14 cellular contexts compared by ENCODE assay signal in genomic region chr10:47339759-47340612, GRCh38. TPM values are rescaled to one million over a fixed set of nuclear protein-coding genes. Genes with fewer than 3 reads are reported as not detected.
DNase-seq lines count a peak whose midpoint lies in the region; ATAC-seq and TF ChIP-seq lines count a peak whose summit lies in the region.
"Had no signal": no experiment of that assay in that cellular context is flagged by ENCODE, and none has a peak within 500 bp of the region (broad histone marks: within the 10 kb centered on the region; RNA-seq: fewer than 3 reads in every experiment).

No MANE protein-coding gene starts in this region.

- no peaks in the 10 kb centered on the region for H3K4me1 Mint-ChIP-seq in type B pancreatic cell (ENCODE audit: unreplicated experiment)
- H3K4me1 Mint-ChIP-seq: activated naive CD8-positive, alpha-beta T cell treated with anti-CD3 and anti-CD28 coated beads, Interleukin-2, amount 10 ng/mL, durations not matched to agents 7 days and 5 days had no signal

- H3K4me3 Mint-ChIP-seq in type B pancreatic cell, result no peak overlapping the region
- H3K4me3 Mint-ChIP-seq: activated naive CD8-positive, alpha-beta T cell treated with anti-CD3 and anti-CD28 coated beads, Interleukin-2, amount 10 ng/mL, durations not matched to agents 7 days and 5 days; naive thymus-derived CD8-positive, alpha-beta T cell had no signal

- intact Hi-C loops in Right ventricle myocardium inferior (cut with DNase I), result no loop called here
- intact Hi-C loops in heart left ventricle (cut with DNase I), result loop anchor here in 1 of 10 donors (5.0 kb wide), 1 partner anchor 53 kb away; no protein-coding TSS in a partner anchor
- intact Hi-C loops in body of pancreas (cut with DNase I), result no loop called here

- no peak for ATAC-seq in Right ventricle myocardium inferior
- no peak for ATAC-seq in heart left ventricle
- ATAC-seq in body of pancreas, result peak; percentile 12

- H3K9me3 ChIP-seq in heart left ventricle (no peaks in the 10 kb centered on the region), body of pancreas (no peaks in the 10 kb centered on the region)
- H3K9me3 ChIP-seq: testis had no signal

- TF ChIP-seq POLR2A in heart left ventricle (IDR thresholded peaks at IDR 0.05) (no peak), body of pancreas (IDR thresholded peaks at IDR 0.05) (no peak)

- H3K27me3 ChIP-seq in heart left ventricle (peaks cover 0 to 3% (median 0%) of the 10 kb centered on the region in 9 donors), body of pancreas (no peaks in the 10 kb centered on the region)
- H3K27me3 ChIP-seq: testis had no signal

- TF ChIP-seq CTCF in heart left ventricle (IDR thresholded peaks at IDR 0.05) (no peak), body of pancreas (IDR thresholded peaks at IDR 0.05) (no peak), type B pancreatic cell (conservative IDR thresholded peaks at IDR 0.05) (no peak)

- H3K27ac ChIP-seq in heart left ventricle (no peak overlapping the region), body of pancreas (no peak overlapping the region)
- H3K27ac ChIP-seq: testis had no signal

- H3K4me1 ChIP-seq in heart left ventricle (no peaks in the 10 kb centered on the region), body of pancreas (no peaks in the 10 kb centered on the region)
- H3K4me1 ChIP-seq: testis had no signal

- no peaks in the 10 kb centered on the region for H3K9me3 Mint-ChIP-seq in type B pancreatic cell
- H3K9me3 Mint-ChIP-seq: activated naive CD8-positive, alpha-beta T cell treated with anti-CD3 and anti-CD28 coated beads, Interleukin-2, amount 10 ng/mL, durations not matched to agents 7 days and 5 days; naive thymus-derived CD8-positive, alpha-beta T cell had no signal

- no peaks in the 10 kb centered on the region for H3K36me3 Mint-ChIP-seq in type B pancreatic cell
- H3K36me3 Mint-ChIP-seq: activated naive CD8-positive, alpha-beta T cell treated with anti-CD3 and anti-CD28 coated beads, Interleukin-2, amount 10 ng/mL, durations not matched to agents 7 days and 5 days; naive thymus-derived CD8-positive, alpha-beta T cell had no signal

- peak overlapping the region; percentile 33 for H3K27ac Mint-ChIP-seq in type B pancreatic cell
- H3K27ac Mint-ChIP-seq: activated naive CD8-positive, alpha-beta T cell treated with anti-CD3 and anti-CD28 coated beads, Interleukin-2, amount 10 ng/mL, durations not matched to agents 7 days and 5 days had no signal

- H3K36me3 ChIP-seq in heart left ventricle (no peaks in the 10 kb centered on the region), body of pancreas (replicated peaks in 1 of 2; ENCODE audit: insufficient read depth in 1 of 2, low read depth in 2 of 2) (no peaks in the 10 kb centered on the region)

- H3K27me3 Mint-ChIP-seq in type B pancreatic cell, result peaks cover 12% of the 10 kb centered on the region

- H3K4me3 ChIP-seq in heart left ventricle (no peak overlapping the region), body of pancreas (no peak overlapping the region)
- H3K4me3 ChIP-seq: testis had no signal

- WGBS in heart left ventricle, 4 donors, result 74 to 89% (median 80%) methylated on average over 9 to 15 of the region's 15 CpGs
- 56 to 57% methylated on average over 15 of the region's 15 CpGs for WGBS in body of pancreas, 2 donors

- DNase-seq in Right ventricle myocardium inferior (ENCODE audit: missing footprints) (peak; percentile 41), heart left ventricle (no peak), NCI-H526 treated with DMSO at 0.1 percent for 48 hours (lab: John Stamatoyannopoulos, UW) (peak; percentile 64), body of pancreas (no peak), type B pancreatic cell (ENCODE audit: extremely low spot score, unreplicated experiment) (no peak), NCI-H446 treated with DMSO at 0.1 percent for 48 hours (lab: John Stamatoyannopoulos, UW) (no peak), inferior parietal cortex (ENCODE audit: extremely low spot score) (no peak), HT-29 (ENCODE audit: low spot score) (no peak)

RNA-seq across cellular contexts. Expression of gene RBP3, which starts 8.2 kb away (rescaled TPM):
- total RNA-seq in Right ventricle myocardium inferior (not detected), heart left ventricle (not detected), body of pancreas (not detected), type B pancreatic cell (ENCODE audit: low replicate concordance) (not detected in 2 replicates)
- polyA plus RNA-seq in heart left ventricle, result not detected
- 0.20 TPM in 1 of 2 replicates, not detected in the other for total RNA-seq in HT-29 (2014; rRNA removed; shearing (Covaris generic))
- total RNA-seq: activated naive CD8-positive, alpha-beta T cell treated with anti-CD3 and anti-CD28 coated beads, Interleukin-2, amount 10 ng/mL, durations not matched to agents 7 days and 5 days; lower leg skin; naive thymus-derived CD8-positive, alpha-beta T cell; OCI-LY7 had no signal
- polyA plus RNA-seq: AG04450; naive thymus-derived CD8-positive, alpha-beta T cell had no signal

RNA-seq across cellular contexts. Expression of gene GDF2, which starts 17.7 kb away (rescaled TPM):
- total RNA-seq in Right ventricle myocardium inferior (not detected), heart left ventricle (not detected), body of pancreas (not detected), type B pancreatic cell (ENCODE audit: low replicate concordance) (not detected in 2 replicates)
- not detected for polyA plus RNA-seq in heart left ventricle
- total RNA-seq in HT-29 (2014; rRNA removed; shearing (Covaris generic)), result not detected in 2 replicates
- total RNA-seq: activated naive CD8-positive, alpha-beta T cell treated with anti-CD3 and anti-CD28 coated beads, Interleukin-2, amount 10 ng/mL, durations not matched to agents 7 days and 5 days; lower leg skin; naive thymus-derived CD8-positive, alpha-beta T cell; OCI-LY7 had no signal
- polyA plus RNA-seq: AG04450; naive thymus-derived CD8-positive, alpha-beta T cell had no signal

RNA-seq across cellular contexts. Expression of gene GDF10, which starts 40.0 kb away (rescaled TPM):
- total RNA-seq in Right ventricle myocardium inferior, result 0.27 TPM
- 1 to 10 TPM in 1 of 9 donors, under 1 TPM in 6, not detected in 2; 0.22 to 1.6 (median 0.34) TPM for total RNA-seq in heart left ventricle
- under 1 TPM in 1 of 2 donors, not detected in 1; 0.19 TPM for polyA plus RNA-seq in heart left ventricle
- 1 to 10 TPM; 6.6 to 8.0 TPM for total RNA-seq in body of pancreas
- total RNA-seq in type B pancreatic cell (ENCODE audit: low replicate concordance), result 0.57 and 46.8 TPM in 2 replicates
- total RNA-seq in HT-29 (2014; rRNA removed; shearing (Covaris generic)), result not detected in 2 replicates
- total RNA-seq: OCI-LY7 had no signal

RNA-seq across cellular contexts. Expression of gene ZNF488, which starts 44.1 kb away (rescaled TPM):
- total RNA-seq in Right ventricle myocardium inferior (not detected), heart left ventricle (under 1 TPM in 4 of 9 donors, not detected in 5; 0.06 to 0.25 (median 0.11) TPM), body of pancreas (under 1 TPM in 1 of 2 donors, not detected in 1; 0.26 TPM), type B pancreatic cell (ENCODE audit: low replicate concordance) (4.0 and 4.9 TPM in 2 replicates)
- polyA plus RNA-seq in heart left ventricle, result under 1 TPM in 1 of 2 donors, not detected in 1; 0.07 TPM
- total RNA-seq in HT-29 (2014; rRNA removed; shearing (Covaris generic)), result 6.6 and 6.8 TPM in 2 replicates
- total RNA-seq: activated naive CD8-positive, alpha-beta T cell treated with anti-CD3 and anti-CD28 coated beads, Interleukin-2, amount 10 ng/mL, durations not matched to agents 7 days and 5 days; naive thymus-derived CD8-positive, alpha-beta T cell had no signal
- polyA plus RNA-seq: naive thymus-derived CD8-positive, alpha-beta T cell had no signal

Comparison
In these comparisons a context has a peak if more than half of its experiments do, and no peak if none do; other contexts are left out.
1. DNase-seq: peak in Right ventricle myocardium inferior (single experiment) and NCI-H526 treated with DMSO at 0.1 percent for 48 hours (single experiment); none in heart left ventricle (0 of 5), body of pancreas (0 of 4), type B pancreatic cell (single experiment), NCI-H446 treated with DMSO at 0.1 percent for 48 hours (single experiment), inferior parietal cortex (single experiment) and HT-29 (single experiment).